ENCODE assay signal across 8 cellular contexts in genomic region chr1:222815367-222815765, GRCh38. TPM values are rescaled to one million over a fixed set of nuclear protein-coding genes. Genes with fewer than 3 reads are reported as not detected.
DNase-seq lines count a peak whose midpoint lies in the region; ATAC-seq and TF ChIP-seq lines count a peak whose summit lies in the region.

No MANE protein-coding gene starts in this region.

- peaks cover 6% of the 10 kb centered on the region for H3K4me1 ChIP-seq in mesodermal cell (ENCODE audit: control insufficient read depth, insufficient read depth, low read length, poor library complexity, severe bottlenecking)

- H3K4me1 Mint-ChIP-seq in T-helper 1 cell treated with Interleukin-12 subunit alpha and Interleukin-12 subunit beta and Interleukin-4 antibody, amounts not matched to agents 30 μg/mL and 1 μg/mL, for 36 hours (ENCODE audit: low read depth): peaks cover 16% of the 10 kb centered on the region

- H3K27me3 Mint-ChIP-seq in T-helper 1 cell treated with Interleukin-12 subunit alpha and Interleukin-12 subunit beta and Interleukin-4 antibody, amounts not matched to agents 30 μg/mL and 1 μg/mL, for 36 hours (ENCODE audit: low read depth): peaks cover 3% of the 10 kb centered on the region

- TF ChIP-seq CTCF in coronary artery (IDR thresholded peaks at IDR 0.05): no peak

- no peaks in the 10 kb centered on the region for H3K9me3 ChIP-seq in mesodermal cell (ENCODE audit: control insufficient read depth, low read length)

- peaks cover 1% of the 10 kb centered on the region for H3K36me3 Mint-ChIP-seq in T-helper 1 cell treated with Interleukin-12 subunit alpha and Interleukin-12 subunit beta and Interleukin-4 antibody, amounts not matched to agents 30 μg/mL and 1 μg/mL, for 36 hours (ENCODE audit: low read depth)

- ATAC-seq in GM19328 (IDR thresholded peaks at IDR 0.05; ENCODE audit: unreplicated experiment) (no peak), GM19395 (IDR thresholded peaks at IDR 0.05; ENCODE audit: unreplicated experiment) (no peak)

- H3K9me3 Mint-ChIP-seq in T-helper 1 cell treated with Interleukin-12 subunit alpha and Interleukin-12 subunit beta and Interleukin-4 antibody, amounts not matched to agents 30 μg/mL and 1 μg/mL, for 36 hours: peaks cover 5% of the 10 kb centered on the region

- H3K4me3 Mint-ChIP-seq in T-helper 1 cell treated with Interleukin-12 subunit alpha and Interleukin-12 subunit beta and Interleukin-4 antibody, amounts not matched to agents 30 μg/mL and 1 μg/mL, for 36 hours: peak overlapping the region; percentile 89

- DNase-seq in activated gamma-delta T cell treated with anti-CD3 and anti-CD28 coated beads, Interleukin-2, amount 50 U/mL, for 16 hours (ENCODE audit: low read depth): peak; percentile 32
- DNase-seq in activated gamma-delta T cell treated with Interleukin-2 at 50 U/mL for 16 hours: no peak
- no peak for DNase-seq in coronary artery (ENCODE audit: low spot score)
- DNase-seq in stimulated activated CD8-positive, alpha-beta memory T cell treated with anti-CD3 and anti-CD28 coated beads, Interleukin-4, amount 100 ng/mL, for 48 hours: peak; percentile 84

- 0 to 2% methylated on average over 8 to 14 of the region's 16 CpGs for WGBS in mesodermal cell (ENCODE audit: insufficient coverage in 2 of 2), 2 experiments

- peak overlapping the region; percentile 80 for H3K27ac Mint-ChIP-seq in T-helper 1 cell treated with Interleukin-12 subunit alpha and Interleukin-12 subunit beta and Interleukin-4 antibody, amounts not matched to agents 30 μg/mL and 1 μg/mL, for 36 hours

- H3K36me3 ChIP-seq in mesodermal cell (ENCODE audit: control insufficient read depth, insufficient read depth, low read length): no peaks in the 10 kb centered on the region

- H3K4me3 ChIP-seq in coronary artery (peak overlapping the region; percentile 83), mesodermal cell (ENCODE audit: extremely low read depth, insufficient read depth, low read length, poor library complexity, severe bottlenecking) (peak overlapping the region; percentile 79)

- H3K27ac ChIP-seq in coronary artery: peak overlapping the region; percentile 94 to 96
- peak overlapping the region; percentile 85 for H3K27ac ChIP-seq in mesodermal cell (ENCODE audit: low read depth, low read length, severe bottlenecking)

RNA-seq across cellular contexts. Expression of gene DISP1, which starts 0.5 kb away (rescaled TPM):
- polyA plus RNA-seq in mesodermal cell (2013, experiment 1 of 2): 7.5 TPM
- polyA plus RNA-seq in mesodermal cell (2013, experiment 2 of 2): 7.8 TPM

Comparison
In these comparisons a context has a peak if more than half of its experiments do, and no peak if none do; other contexts are left out.
1. DNase-seq: peak in activated gamma-delta T cell treated with anti-CD3 and anti-CD28 coated beads, Interleukin-2, amount 50 U/mL, for 16 hours (single experiment) and stimulated activated CD8-positive, alpha-beta memory T cell treated with anti-CD3 and anti-CD28 coated beads, Interleukin-4, amount 100 ng/mL, for 48 hours (single experiment); none in activated gamma-delta T cell treated with Interleukin-2 at 50 U/mL for 16 hours (single experiment) and coronary artery (single experiment).